Comparison of ENCODE assay signal across 18 cellular contexts in the genomic region with DNA sequence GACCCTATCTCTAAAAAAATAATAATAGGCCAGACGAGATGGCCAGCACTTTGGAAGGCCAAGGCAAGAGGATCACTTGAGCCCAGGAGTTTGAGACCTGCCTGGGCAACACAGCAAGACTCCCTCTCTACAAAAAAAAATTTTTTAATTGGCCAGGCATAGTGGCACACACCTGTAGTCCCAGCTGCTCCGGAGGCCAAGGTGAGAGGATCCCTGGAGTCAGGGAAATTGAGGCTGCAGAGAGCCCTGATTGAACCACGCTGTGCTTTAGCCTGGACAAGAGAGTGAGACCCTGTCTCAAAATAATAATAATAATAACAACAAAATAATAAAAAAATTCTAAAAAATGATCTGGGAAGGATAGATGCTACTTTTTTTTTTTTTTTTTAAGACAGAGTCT. TPM values are rescaled to one million over a fixed set of nuclear protein-coding genes. Genes with fewer than 3 reads are reported as not detected.
DNase-seq lines count a peak whose midpoint lies in the region; ATAC-seq and TF ChIP-seq lines count a peak whose summit lies in the region.
"Had no signal": no experiment of that assay in that cellular context is flagged by ENCODE, and none has a peak within 500 bp of the region (broad histone marks: within the 10 kb centered on the region; RNA-seq: fewer than 3 reads in every experiment).

No MANE protein-coding gene starts in this region.

- no peak overlapping the region for H3K4me3 Mint-ChIP-seq in T-helper 1 cell treated with Interleukin-12 subunit alpha and Interleukin-12 subunit beta and Interleukin-4 antibody, amounts not matched to agents 30 μg/mL and 1 μg/mL, for 36 hours
- H3K4me3 Mint-ChIP-seq in GM23338 (no peak overlapping the region), nephron (peak overlapping the region in 2 of 3 experiments; percentile 89 to 95)
- peak overlapping the region; percentile 80 for H3K4me3 Mint-ChIP-seq in activated T-helper 17 cell treated with anti-CD3 and anti-CD28 coated beads, Interleukin-2, amount 50 U/mL, for 72 hours

- H3K4me1 ChIP-seq in GM23338 (ENCODE audit: insufficient read depth) = no peaks in the 10 kb centered on the region
- H3K4me1 ChIP-seq in transverse colon = peaks cover 0 to 11% (median 8%) of the 10 kb centered on the region in 4 donors
- H3K4me1 ChIP-seq: breast epithelium had no signal

- H3K36me3 Mint-ChIP-seq in T-helper 1 cell treated with Interleukin-12 subunit alpha and Interleukin-12 subunit beta and Interleukin-4 antibody, amounts not matched to agents 30 μg/mL and 1 μg/mL, for 36 hours (ENCODE audit: low read depth) = no peaks in the 10 kb centered on the region
- H3K36me3 Mint-ChIP-seq in GM23338 (ENCODE audit: low read depth) = no peaks in the 10 kb centered on the region
- no peaks in the 10 kb centered on the region for H3K36me3 Mint-ChIP-seq in activated T-helper 17 cell treated with anti-CD3 and anti-CD28 coated beads, Interleukin-2, amount 50 U/mL, for 72 hours (ENCODE audit: low read depth)
- H3K36me3 Mint-ChIP-seq in nephron (ENCODE audit: low read depth) = no peaks in the 10 kb centered on the region
- H3K36me3 Mint-ChIP-seq: CD14-positive monocyte had no signal

- H3K27me3 Mint-ChIP-seq in T-helper 1 cell treated with Interleukin-12 subunit alpha and Interleukin-12 subunit beta and Interleukin-4 antibody, amounts not matched to agents 30 μg/mL and 1 μg/mL, for 36 hours (ENCODE audit: low read depth) = no peaks in the 10 kb centered on the region
- peaks cover 10% of the 10 kb centered on the region for H3K27me3 Mint-ChIP-seq in GM23338 (ENCODE audit: insufficient read depth, low read depth, poor library complexity)
- H3K27me3 Mint-ChIP-seq in activated T-helper 17 cell treated with anti-CD3 and anti-CD28 coated beads, Interleukin-2, amount 50 U/mL, for 72 hours = no peaks in the 10 kb centered on the region
- H3K27me3 Mint-ChIP-seq in nephron (ENCODE audit: low read depth) = no peaks in the 10 kb centered on the region

- H3K9me3 ChIP-seq in transverse colon = no peaks in the 10 kb centered on the region
- H3K9me3 ChIP-seq: breast epithelium, esophagus squamous epithelium, MG63 had no signal

- no peaks in the 10 kb centered on the region for H3K9me2 ChIP-seq in GM23338 (ENCODE audit: insufficient read depth)

- H3K27ac ChIP-seq in GM23338 (ENCODE audit: low read depth) (peak overlapping the region; percentile 99; the same call in 1 of the 2 replicates), transverse colon (no peak overlapping the region)

- no peaks in the 10 kb centered on the region for H3K27me3 ChIP-seq in GM23338 (ENCODE audit: insufficient read depth)
- H3K27me3 ChIP-seq in transverse colon = no peaks in the 10 kb centered on the region
- H3K27me3 ChIP-seq: breast epithelium, esophagus squamous epithelium, MG63 had no signal

- no peaks in the 10 kb centered on the region; the same call in 1 of the 2 replicates for H3K79me2 ChIP-seq in GM23338 (replicated peaks; ENCODE audit: insufficient read depth)

- no peak for TF ChIP-seq CTCF in GM23338 (conservative IDR thresholded peaks at IDR 0.05; ENCODE audit: low read depth in 2 of 2)
- no peak for TF ChIP-seq CTCF in nephron (IDR thresholded peaks at IDR 0.05; ENCODE audit: unreplicated experiment in 3 of 3)
- no peak for TF ChIP-seq CTCF in transverse colon (IDR thresholded peaks at IDR 0.05)

- in situ Hi-C loops in transverse colon (cut with MboI; ENCODE audit: low pct_ligation_motif_present in 1 of 4, low pct_unique_long_range_greater_than_20kb in 1 of 4, low sequenced_read_pairs in 3 of 4) = no loop called here

- no peak overlapping the region for H3K4me2 ChIP-seq in GM23338

- TF ChIP-seq EP300 in transverse colon (IDR thresholded peaks at IDR 0.05; ENCODE audit: low read depth) = no peak

- no peak for TF ChIP-seq POLR2A in transverse colon (IDR thresholded peaks at IDR 0.05)

- intact Hi-C loops in transverse colon (cut with DNase I; ENCODE audit: low total_unique reads) = loop anchor here (2.0 kb wide), 1 partner anchor 31 kb away; a partner anchor contains a TSS

- 94 to 100% methylated on average over 2 to 3 of the region's 3 CpGs for WGBS in transverse colon (ENCODE audit: low coverage in 1 of 2), 2 donors

- no peak for DNase-seq in T-helper 1 cell
- DNase-seq in GM23338 (ENCODE audit: low spot score) = no peak
- DNase-seq in putamen (ENCODE audit: low spot score) = no peak
- DNase-seq in transverse colon = no peak
- DNase-seq: activated naive CD4-positive, alpha-beta T cell; esophagus squamous epithelium; kidney glomerular epithelial cell; MG63; NCI-H2029; NCI-H510A treated with DMSO at 0.1 percent for 48 hours; posterior cingulate gyrus; stimulated activated naive CD4-positive, alpha-beta T cell had no signal

- peaks cover 11% of the 10 kb centered on the region for H3F3A ChIP-seq in GM23338 (replicated peaks; ENCODE audit: low read depth)

- H3K27ac Mint-ChIP-seq in T-helper 1 cell treated with Interleukin-12 subunit alpha and Interleukin-12 subunit beta and Interleukin-4 antibody, amounts not matched to agents 30 μg/mL and 1 μg/mL, for 36 hours = peak overlapping the region; percentile 100
- H3K27ac Mint-ChIP-seq in GM23338 (no peak overlapping the region; the same call in 1 of the 2 replicates), nephron (peak overlapping the region; percentile 100)
- peak overlapping the region; percentile 98 for H3K27ac Mint-ChIP-seq in activated T-helper 17 cell treated with anti-CD3 and anti-CD28 coated beads, Interleukin-2, amount 50 U/mL, for 72 hours

- no peak overlapping the region for H2AFZ ChIP-seq in GM23338

- H4K20me1 ChIP-seq in GM23338 (replicated peaks; ENCODE audit: insufficient read depth) = no peaks in the 10 kb centered on the region

- H3K9me3 Mint-ChIP-seq in T-helper 1 cell treated with Interleukin-12 subunit alpha and Interleukin-12 subunit beta and Interleukin-4 antibody, amounts not matched to agents 30 μg/mL and 1 μg/mL, for 36 hours = no peaks in the 10 kb centered on the region
- no peaks in the 10 kb centered on the region for H3K9me3 Mint-ChIP-seq in GM23338
- no peaks in the 10 kb centered on the region for H3K9me3 Mint-ChIP-seq in activated T-helper 17 cell treated with anti-CD3 and anti-CD28 coated beads, Interleukin-2, amount 50 U/mL, for 72 hours
- no peaks in the 10 kb centered on the region for H3K9me3 Mint-ChIP-seq in nephron
- H3K9me3 Mint-ChIP-seq: CD14-positive monocyte had no signal

- ATAC-seq in GM23338 = no peak
- ATAC-seq in activated T-helper 17 cell treated with anti-CD3 and anti-CD28 coated beads, Interleukin-2, amount 50 U/mL, for 72 hours (replicated peaks) = no peak
- ATAC-seq in HG02798 (IDR thresholded peaks at IDR 0.05; ENCODE audit: poor library complexity, unreplicated experiment) = no peak

- no peaks in the 10 kb centered on the region for H3K36me3 ChIP-seq in GM23338 (ENCODE audit: insufficient read depth)
- H3K36me3 ChIP-seq in transverse colon = no peaks in the 10 kb centered on the region
- H3K36me3 ChIP-seq: breast epithelium, esophagus squamous epithelium, MG63 had no signal

- H3K4me1 Mint-ChIP-seq in T-helper 1 cell treated with Interleukin-12 subunit alpha and Interleukin-12 subunit beta and Interleukin-4 antibody, amounts not matched to agents 30 μg/mL and 1 μg/mL, for 36 hours (ENCODE audit: low read depth) = peaks cover 6% of the 10 kb centered on the region
- peaks cover 4% of the 10 kb centered on the region; the same call in 1 of the 3 replicates for H3K4me1 Mint-ChIP-seq in GM23338
- no peaks in the 10 kb centered on the region for H3K4me1 Mint-ChIP-seq in activated T-helper 17 cell treated with anti-CD3 and anti-CD28 coated beads, Interleukin-2, amount 50 U/mL, for 72 hours
- H3K4me1 Mint-ChIP-seq in nephron = peaks cover 6% of the 10 kb centered on the region

- H3K4me3 ChIP-seq in GM23338 = no peak overlapping the region
- H3K4me3 ChIP-seq in transverse colon = no peak overlapping the region

TF ChIP-seq in GM23338, 12 proteins besides CTCF, POLR2A, EP300 and RAD21 (continues in another document):
- TF ChIP-seq POLR2AphosphoS5 (IDR thresholded peaks at IDR 0.05; ENCODE audit: low read depth) = no peak
- no peak for TF ChIP-seq ZNF114 (CRISPR knock-in tag; IDR thresholded peaks at IDR 0.05)
- TF ChIP-seq CREB1 (CRISPR knock-in tag; IDR thresholded peaks at IDR 0.05; ENCODE audit: low read depth) = no peak
- no peak for TF ChIP-seq STAT1 (IDR thresholded peaks at IDR 0.05; ENCODE audit: unreplicated experiment)
- TF ChIP-seq, protein P1, sequence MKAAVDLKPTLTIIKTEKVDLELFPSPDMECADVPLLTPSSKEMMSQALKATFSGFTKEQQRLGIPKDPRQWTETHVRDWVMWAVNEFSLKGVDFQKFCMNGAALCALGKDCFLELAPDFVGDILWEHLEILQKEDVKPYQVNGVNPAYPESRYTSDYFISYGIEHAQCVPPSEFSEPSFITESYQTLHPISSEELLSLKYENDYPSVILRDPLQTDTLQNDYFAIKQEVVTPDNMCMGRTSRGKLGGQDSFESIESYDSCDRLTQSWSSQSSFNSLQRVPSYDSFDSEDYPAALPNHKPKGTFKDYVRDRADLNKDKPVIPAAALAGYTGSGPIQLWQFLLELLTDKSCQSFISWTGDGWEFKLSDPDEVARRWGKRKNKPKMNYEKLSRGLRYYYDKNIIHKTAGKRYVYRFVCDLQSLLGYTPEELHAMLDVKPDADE (IDR thresholded peaks at IDR 0.05) = no peak

RNA-seq across cellular contexts. Expression of a gene that starts 1.1 kb away (rescaled TPM):
- 68.4 and 78.3 TPM in 2 replicates for total RNA-seq in GM23338 (2014; rRNA removed; shearing (Covaris generic))
- 48.7 and 51.5 TPM in 2 replicates for polyA plus RNA-seq in GM23338 (2016; fragmentation: Nextera tagmentation; extraction: Ambion mirVana)
- 10 to 100 TPM; 29.4 to 39.8 TPM for total RNA-seq in activated T-helper 17 cell treated with anti-CD3 and anti-CD28 coated beads, Interleukin-2, amount 50 U/mL, for 72 hours
- 100 to 1,000 TPM in 2 of 4 donors, 10 to 100 TPM in 2; 41.4 to 160 (median 94.9) TPM for total RNA-seq in transverse colon

RNA-seq across cellular contexts. Expression of a gene that starts 31.2 kb away (rescaled TPM):
- 949 and 964 TPM in 2 replicates for total RNA-seq in GM23338 (2014; rRNA removed; shearing (Covaris generic))
- 1,113 and 1,261 TPM in 2 replicates for polyA plus RNA-seq in GM23338 (2016; fragmentation: Nextera tagmentation; extraction: Ambion mirVana)
- 100 to 1,000 TPM; 301 to 598 TPM for total RNA-seq in activated T-helper 17 cell treated with anti-CD3 and anti-CD28 coated beads, Interleukin-2, amount 50 U/mL, for 72 hours
- total RNA-seq in transverse colon = 100 to 1,000 TPM in 1 of 4 donors, 10 to 100 TPM in 3; 29.2 to 153 (median 64.4) TPM

RNA-seq across cellular contexts. Expression of a gene that starts 44.5 kb away (rescaled TPM):
- total RNA-seq in GM23338 (2014; rRNA removed; shearing (Covaris generic)) = 16.3 and 17.7 TPM in 2 replicates
- 6.2 and 6.7 TPM in 2 replicates for polyA plus RNA-seq in GM23338 (2016; fragmentation: Nextera tagmentation; extraction: Ambion mirVana)
- 1 to 10 TPM; 4.1 to 9.1 TPM for total RNA-seq in activated T-helper 17 cell treated with anti-CD3 and anti-CD28 coated beads, Interleukin-2, amount 50 U/mL, for 72 hours
- total RNA-seq in transverse colon = 10 to 100 TPM in 1 of 4 donors, 1 to 10 TPM in 3; 1.9 to 20.1 (median 5.8) TPM

Comparison
In these comparisons a context has a peak if more than half of its experiments do, and no peak if none do; other contexts are left out.
1. H3K4me3 Mint-ChIP-seq: peak in activated T-helper 17 cell treated with anti-CD3 and anti-CD28 coated beads, Interleukin-2, amount 50 U/mL, for 72 hours (single experiment) and nephron (2 of 3); none in T-helper 1 cell treated with Interleukin-12 subunit alpha and Interleukin-12 subunit beta and Interleukin-4 antibody, amounts not matched to agents 30 μg/mL and 1 μg/mL, for 36 hours (single experiment) and GM23338 (single experiment).